Comparison of ENCODE assay signal across 8 cellular contexts in genomic region chr15:42273099-42273899, GRCh38. TPM values are rescaled to one million over a fixed set of nuclear protein-coding genes. Genes with fewer than 3 reads are reported as not detected.
DNase-seq lines count a peak whose midpoint lies in the region; ATAC-seq lines count a peak whose summit lies in the region.

TSS of gene GANC (plus strand) at chr15:42273201. CDS start at chr15:42274482, 1,281 bp downstream.
TSS of gene TMEM87A (minus strand) at chr15:42273433. CDS start at chr15:42273398, 35 bp downstream.

- H3K4me2 ChIP-seq in mesenchymal stem cell (ENCODE audit: low read length, poor library complexity, severe bottlenecking): peak within 1 kb of the TSS; percentile 81

- H3K9ac ChIP-seq in NT2/D1 (ENCODE audit: insufficient read length, low read depth) (peak within 1 kb of the TSS; percentile 97), endocrine pancreas (ENCODE audit: control insufficient read depth, insufficient read depth, low read length) (peak within 1 kb of the TSS; percentile 98), mesenchymal stem cell (ENCODE audit: low read length) (peak within 1 kb of the TSS; percentile 99)

- no peaks in the 10 kb centered on the region for H3K9me3 ChIP-seq in NT2/D1 (ENCODE audit: insufficient read depth, low read length)
- no peaks in the 10 kb centered on the region for H3K9me3 ChIP-seq in endocrine pancreas (ENCODE audit: control insufficient read depth, low read length)
- H3K9me3 ChIP-seq in mesenchymal stem cell (ENCODE audit: control insufficient read depth, low read length): no peaks in the 10 kb centered on the region

- peaks cover 49% of the 10 kb centered on the region for H3K4me1 Mint-ChIP-seq in activated CD8-positive, alpha-beta memory T cell treated with anti-CD3 and anti-CD28 coated beads, Interleukin-2, amount 10 ng/mL, durations not matched to agents 7 days and 5 days

- H3K79me1 ChIP-seq in mesenchymal stem cell (replicated peaks; ENCODE audit: low read length, poor library complexity, severe bottlenecking): peaks cover 9% of the 10 kb centered on the region

- no peaks in the 10 kb centered on the region for H3K4me1 ChIP-seq in NT2/D1 (ENCODE audit: insufficient read depth, insufficient read length)
- H3K4me1 ChIP-seq in endocrine pancreas (ENCODE audit: control insufficient read depth, insufficient read depth, low read length): peaks cover 29% of the 10 kb centered on the region
- H3K4me1 ChIP-seq in mesenchymal stem cell (ENCODE audit: control insufficient read depth, insufficient read depth, low read depth, low read length): peaks cover 3% of the 10 kb centered on the region

- H3K36me3 ChIP-seq in NT2/D1 (ENCODE audit: insufficient read depth, insufficient read length, low read length): peaks cover 11% of the 10 kb centered on the region
- H3K36me3 ChIP-seq in endocrine pancreas (ENCODE audit: control insufficient read depth, insufficient read depth, low read length): no peaks in the 10 kb centered on the region
- peaks cover 2 to 25% of the 10 kb centered on the region in 2 experiments for H3K36me3 ChIP-seq in mesenchymal stem cell (ENCODE audit: control insufficient read depth in 1 of 2, insufficient read depth in 2 of 2, low read depth in 1 of 2, low read length in 2 of 2)

- H3K23ac ChIP-seq in mesenchymal stem cell (ENCODE audit: low read length in 2 of 2): peak within 1 kb of the TSS in 1 of 2 experiments; percentile 6

- peak within 1 kb of the TSS; percentile 60 for H2BK15ac ChIP-seq in mesenchymal stem cell (ENCODE audit: low read depth, poor library complexity, severe bottlenecking)

- peak within 1 kb of the TSS; percentile 95 for H4K8ac ChIP-seq in mesenchymal stem cell (ENCODE audit: low read length)

- peaks cover 18% of the 10 kb centered on the region for H3K36me3 Mint-ChIP-seq in activated CD8-positive, alpha-beta memory T cell treated with anti-CD3 and anti-CD28 coated beads, Interleukin-2, amount 10 ng/mL, durations not matched to agents 7 days and 5 days

- H3K4me3 ChIP-seq in NT2/D1 (ENCODE audit: insufficient read length, low read depth): peak within 1 kb of the TSS; percentile 84
- peak within 1 kb of the TSS; percentile 98 for H3K4me3 ChIP-seq in endocrine pancreas (ENCODE audit: control insufficient read depth, insufficient read depth, low read length)
- peak within 1 kb of the TSS; percentile 80 to 95 for H3K4me3 ChIP-seq in mesenchymal stem cell (ENCODE audit: insufficient read depth in 1 of 2, low read depth in 1 of 2, low read length in 2 of 2)

- peak within 1 kb of the TSS; percentile 99 for H4K91ac ChIP-seq in mesenchymal stem cell (ENCODE audit: low read length)

- no peak within 1 kb of the TSS for H2BK12ac ChIP-seq in mesenchymal stem cell (ENCODE audit: low read length in 2 of 2)

- DNase-seq in COR-L47 (lab: John Stamatoyannopoulos, UW) (peak; percentile 98), HUDEP-2 (lab: John Stamatoyannopoulos, UW; ENCODE audit: unreplicated experiment in 76 of 76) (peak; percentile 54 to 98 (median 93)), NT2/D1 (ENCODE audit: low read depth, low spot score) (peak; percentile 95), mesenchymal stem cell (peak; percentile 99)
- peak; percentile 99 for DNase-seq in activated CD8-positive, alpha-beta memory T cell treated with anti-CD3 and anti-CD28 coated beads, Interleukin-2, amount 10 ng/mL, durations not matched to agents 7 days and 5 days
- DNase-seq in stimulated activated CD8-positive, alpha-beta memory T cell treated with anti-CD3 and anti-CD28 coated beads, Interleukin-12 subunit alpha, Interleukin-12 subunit beta, amount 100 ng/mL, for 4 hours (ENCODE audit: low read depth): peak; percentile 90

- peak within 1 kb of the TSS; percentile 87 for H2BK5ac ChIP-seq in mesenchymal stem cell (ENCODE audit: low read depth, low read length, poor library complexity, severe bottlenecking)

- H3K27me3 ChIP-seq in NT2/D1 (ENCODE audit: insufficient read depth, insufficient read length) (no peaks in the 10 kb centered on the region), endocrine pancreas (ENCODE audit: control insufficient read depth, insufficient read depth, low read length) (no peaks in the 10 kb centered on the region), mesenchymal stem cell (ENCODE audit: control insufficient read depth in 1 of 2, insufficient read depth in 1 of 2, low read length in 2 of 2) (no peaks in the 10 kb centered on the region)

- ATAC-seq in GM21381 (IDR thresholded peaks at IDR 0.05; ENCODE audit: unreplicated experiment): peak; percentile 90
- peak; percentile 94 for ATAC-seq in activated CD8-positive, alpha-beta memory T cell treated with anti-CD3 and anti-CD28 coated beads, Interleukin-2, amount 10 ng/mL, durations not matched to agents 7 days and 5 days

- H3K4me3 Mint-ChIP-seq in activated CD8-positive, alpha-beta memory T cell treated with anti-CD3 and anti-CD28 coated beads, Interleukin-2, amount 10 ng/mL, durations not matched to agents 7 days and 5 days: peak within 1 kb of the TSS; percentile 92

- peak within 1 kb of the TSS in 1 of 2 experiments; percentile 97 for H3K14ac ChIP-seq in mesenchymal stem cell (ENCODE audit: low read length in 2 of 2)

- peak within 1 kb of the TSS; percentile 24 for H2AK5ac ChIP-seq in mesenchymal stem cell (ENCODE audit: low read length, severe bottlenecking)

- peak within 1 kb of the TSS; percentile 94 for H3K27ac Mint-ChIP-seq in activated CD8-positive, alpha-beta memory T cell treated with anti-CD3 and anti-CD28 coated beads, Interleukin-2, amount 10 ng/mL, durations not matched to agents 7 days and 5 days

- H3K9me3 Mint-ChIP-seq in activated CD8-positive, alpha-beta memory T cell treated with anti-CD3 and anti-CD28 coated beads, Interleukin-2, amount 10 ng/mL, durations not matched to agents 7 days and 5 days (ENCODE audit: low read depth): no peaks in the 10 kb centered on the region

- H3K4ac ChIP-seq in mesenchymal stem cell (ENCODE audit: low read depth in 1 of 2, low read length in 2 of 2): peak within 1 kb of the TSS; percentile 39 to 82

- peak within 1 kb of the TSS; percentile 20 for H2AFZ ChIP-seq in mesenchymal stem cell (ENCODE audit: low read depth, low read length)

- peak within 1 kb of the TSS; percentile 71 for H2BK120ac ChIP-seq in mesenchymal stem cell (ENCODE audit: low read depth, low read length)

- 1% methylated on average over 47 of the region's 47 CpGs for WGBS in mesenchymal stem cell

- H3K27me3 Mint-ChIP-seq in activated CD8-positive, alpha-beta memory T cell treated with anti-CD3 and anti-CD28 coated beads, Interleukin-2, amount 10 ng/mL, durations not matched to agents 7 days and 5 days: no peaks in the 10 kb centered on the region

- peak within 1 kb of the TSS; percentile 96 for H3K27ac ChIP-seq in mesenchymal stem cell (ENCODE audit: low read length, poor library complexity, severe bottlenecking)

- peak within 1 kb of the TSS; percentile 97 to 99 for H3K18ac ChIP-seq in mesenchymal stem cell (ENCODE audit: low read depth in 1 of 2, low read length in 2 of 2)

- CTCF ChIA-PET in activated CD8-positive, alpha-beta memory T cell treated with anti-CD3 and anti-CD28 coated beads, Interleukin-2, amount 10 ng/mL, durations not matched to agents 7 days and 5 days (lab: Charles Lee): interaction anchor here (1.1 to 1.3 kb wide), 2 partner anchors 12 to 112 kb away, joined by 3 read pairs; no protein-coding TSS in a partner anchor

RNA-seq across cellular contexts. Expression of gene GANC, which starts in this region (rescaled TPM):
- 10 to 100 TPM; 22.7 to 30.4 TPM for total RNA-seq in activated CD8-positive, alpha-beta memory T cell treated with anti-CD3 and anti-CD28 coated beads, Interleukin-2, amount 10 ng/mL, durations not matched to agents 7 days and 5 days
- 6.7 TPM for polyA plus RNA-seq in mesenchymal stem cell (2013, experiment 1 of 2)
- 7.2 TPM for polyA plus RNA-seq in mesenchymal stem cell (2013, experiment 2 of 2)

RNA-seq across cellular contexts. Expression of gene TMEM87A, which starts in this region (rescaled TPM):
- 10 to 100 TPM; 30.7 to 36.1 TPM for total RNA-seq in activated CD8-positive, alpha-beta memory T cell treated with anti-CD3 and anti-CD28 coated beads, Interleukin-2, amount 10 ng/mL, durations not matched to agents 7 days and 5 days
- 47.8 TPM for polyA plus RNA-seq in mesenchymal stem cell (2013, experiment 1 of 2)
- 52.9 TPM for polyA plus RNA-seq in mesenchymal stem cell (2013, experiment 2 of 2)

Comparison
In these comparisons a context has a peak if more than half of its experiments do, and no peak if none do; other contexts are left out.
1. Peak in every context shown above with its lines: DNase-seq, ATAC-seq, H3K4me3 ChIP-seq and H3K27ac ChIP-seq.